In genomic region chrY:20714391-20714790, GRCh38 we compare ENCODE assay signal across 19 cellular contexts. TPM values are rescaled to one million over a fixed set of nuclear protein-coding genes. Genes with fewer than 3 reads are reported as not detected.
DNase-seq lines count a peak whose midpoint lies in the region; ATAC-seq and TF ChIP-seq lines count a peak whose summit lies in the region.
"Had no signal": no experiment of that assay in that cellular context is flagged by ENCODE, and none has a peak within 500 bp of the region (broad histone marks: within the 10 kb centered on the region; RNA-seq: fewer than 3 reads in every experiment).

No MANE protein-coding gene starts in this region.

- no peaks in the 10 kb centered on the region for H3K36me3 ChIP-seq in RWPE2 (ENCODE audit: low read depth)
- no peaks in the 10 kb centered on the region for H3K36me3 ChIP-seq in upper lobe of right lung
- no peaks in the 10 kb centered on the region for H3K36me3 ChIP-seq in PC-3 (ENCODE audit: low read depth, low read length)
- H3K36me3 ChIP-seq: breast epithelium had no signal

- H3K27ac ChIP-seq in RWPE2 (ENCODE audit: poor library complexity, severe bottlenecking) (no peak overlapping the region), upper lobe of right lung (no peak overlapping the region), PC-3 (ENCODE audit: low read length) (no peak overlapping the region)
- H3K27ac ChIP-seq: breast epithelium, foreskin keratinocyte had no signal

- intact Hi-C loops in upper lobe of right lung (cut with DNase I), result no loop called here
- intact Hi-C loops in PC-3 (cut with micrococcal nuclease), result no loop called here

- no peak overlapping the region for H3K9ac ChIP-seq in PC-3 (ENCODE audit: low read length)

- no peaks in the 10 kb centered on the region for H3F3A ChIP-seq in PC-3 (ENCODE audit: low read length, unreplicated experiment)

- H3K27me3 ChIP-seq in RWPE2 (ENCODE audit: insufficient read depth, poor library complexity, severe bottlenecking) (no peaks in the 10 kb centered on the region), upper lobe of right lung (no peaks in the 10 kb centered on the region), PC-3 (ENCODE audit: low read length) (no peaks in the 10 kb centered on the region)
- H3K27me3 ChIP-seq: breast epithelium, foreskin keratinocyte had no signal

- peak; percentile 65 for ATAC-seq in GM21367 (IDR thresholded peaks at IDR 0.05; ENCODE audit: unreplicated experiment)
- peak; percentile 93 for ATAC-seq in HG02623 (IDR thresholded peaks at IDR 0.05; ENCODE audit: unreplicated experiment)
- ATAC-seq in RWPE2 (ENCODE audit: low read depth), result peak; percentile 98
- no peak for ATAC-seq in upper lobe of right lung
- no peak for ATAC-seq in PC-3
- no peak for ATAC-seq in GM19397 (IDR thresholded peaks at IDR 0.05; ENCODE audit: unreplicated experiment)
- ATAC-seq: foreskin keratinocyte, GM12878, WTC11 had no signal

- CTCF ChIA-PET in PC-3 (lab: Charles Lee), result no interaction called here

- no peak overlapping the region for H3K4me2 ChIP-seq in PC-3 (ENCODE audit: low read length)

- H4K20me1 ChIP-seq in PC-3 (ENCODE audit: low read length), result no peaks in the 10 kb centered on the region

- H3K4me3 ChIP-seq in RWPE2 (ENCODE audit: severe bottlenecking) (no peak overlapping the region), upper lobe of right lung (no peak overlapping the region), PC-3 (ENCODE audit: low read length) (no peak overlapping the region)
- H3K4me3 ChIP-seq: breast epithelium, GM12878 had no signal

- H3K4me1 ChIP-seq in RWPE2 (ENCODE audit: insufficient read depth, poor library complexity, severe bottlenecking) (no peaks in the 10 kb centered on the region), upper lobe of right lung (no peaks in the 10 kb centered on the region), PC-3 (ENCODE audit: insufficient read depth, low read length) (no peaks in the 10 kb centered on the region)
- H3K4me1 ChIP-seq: breast epithelium, foreskin keratinocyte had no signal

- POLR2A ChIA-PET in PC-3 (lab: Charles Lee; ENCODE audit: unreplicated experiment), result no interaction called here

- no peaks in the 10 kb centered on the region for H3K9me2 ChIP-seq in PC-3 (replicated peaks; ENCODE audit: low read length)

- no peak overlapping the region for H2AFZ ChIP-seq in PC-3 (ENCODE audit: low read length)

- H3K79me2 ChIP-seq in PC-3 (ENCODE audit: low read length), result no peaks in the 10 kb centered on the region

- no TSS peak for BruUV-seq in PC-3 (replicated peaks; lab: Mats Ljungman, UMichigan)

- TF ChIP-seq CTCF in RWPE2 (IDR thresholded peaks at IDR 0.05; ENCODE audit: poor library complexity, severe bottlenecking) (no peak), upper lobe of right lung (IDR thresholded peaks at IDR 0.05) (no peak), PC-3 (conservative IDR thresholded peaks at IDR 0.05; ENCODE audit: low read depth, low read length) (no peak)

- no peak for DNase-seq in RWPE2 (ENCODE audit: low spot score)
- DNase-seq in stimulated activated CD4-positive, alpha-beta T cell treated with anti-CD3 and anti-CD28 coated beads, Interleukin-12 subunit alpha, Interleukin-12 subunit beta, amount 100 ng/mL, for 4 hours, result peak; percentile 3
- DNase-seq in upper lobe of right lung, result no peak
- no peak for DNase-seq in PC-3
- DNase-seq in NCI-H1417 (lab: John Stamatoyannopoulos, UW), result no peak
- DNase-seq: activated gamma-delta T cell treated with Interleukin-2 at 50 U/mL for 16 hours; C1 segment of cervical spinal cord; effector memory CD4-positive, alpha-beta T cell; NCI-H1105 treated with DMSO at 0.1 percent for 48 hours; NCI-H510A treated with DMSO at 0.1 percent for 48 hours had no signal

- H3K9me3 ChIP-seq in RWPE2 (ENCODE audit: severe bottlenecking), result no peaks in the 10 kb centered on the region
- no peaks in the 10 kb centered on the region for H3K9me3 ChIP-seq in upper lobe of right lung
- no peaks in the 10 kb centered on the region for H3K9me3 ChIP-seq in PC-3 (ENCODE audit: low read length)
- H3K9me3 ChIP-seq: breast epithelium had no signal

RNA-seq across cellular contexts. Expression of gene RPS4Y2, which starts 41.5 kb away (rescaled TPM):
- total RNA-seq in upper lobe of right lung (not detected), PC-3 (2014; rRNA removed) (not detected in 2 replicates)
- total RNA-seq: breast epithelium, foreskin keratinocyte, GM12878, H1, lung microvascular endothelial cell, WTC11 had no signal

Comparison
In these comparisons a context has a peak if more than half of its experiments do, and no peak if none do; other contexts are left out.
1. ATAC-seq: peak in GM21367 (single experiment), HG02623 (single experiment) and RWPE2 (single experiment); none in upper lobe of right lung (single experiment), PC-3 (single experiment) and GM19397 (single experiment).